1 cellular context compared by ENCODE assay signal in genomic region chr6:28080381-28080630, GRCh38.
TF ChIP-seq lines count a peak whose summit lies in the region.
"Not testable (repeated sequence)": the region's sequence is repeated elsewhere in the genome, so short reads cannot be mapped to it uniquely, and the experiment has no call there.

Gene ZNF165 (plus strand): TSS chr6:28080568. CDS start chr6:28085481, 4,913 bp downstream.

TF ChIP-seq in HepG2, 621 proteins besides CTCF, POLR2A, EP300 and RAD21 (continued from another document):
- TF ChIP-seq GFI1 (CRISPR knock-in tag; IDR thresholded peaks at IDR 0.05; ENCODE audit: borderline replicate concordance) (peak; percentile 61; the same call in 1 of the 2 replicates), ELF4 (CRISPR knock-in tag; IDR thresholded peaks at IDR 0.05; ENCODE audit: borderline replicate concordance) (peak; percentile 53; the same call in 1 of the 2 replicates), PRDM15 (CRISPR knock-in tag; IDR thresholded peaks at IDR 0.05) (0 out of 2 replicates have a peak, but pooled peaks have one; percentile 57), ZNF607 (CRISPR knock-in tag; IDR thresholded peaks at IDR 0.05; ENCODE audit: borderline replicate concordance) (0 out of 2 replicates have a peak, but pooled peaks have one; percentile 28), ZNF549 (CRISPR knock-in tag; IDR thresholded peaks at IDR 0.05) (0 out of 2 replicates have a peak, but pooled peaks have one; percentile 51), ZNF777 (CRISPR knock-in tag; IDR thresholded peaks at IDR 0.05) (0 out of 2 replicates have a peak, but pooled peaks have one; percentile 64), ZNF770 (CRISPR knock-in tag; IDR thresholded peaks at IDR 0.05) (0 out of 2 replicates have a peak, but pooled peaks have one; percentile 36), ETS1 (CRISPR knock-in tag; IDR thresholded peaks at IDR 0.05) (peak; percentile 73; the same call in 1 of the 2 replicates), ZNF646 (CRISPR knock-in tag; IDR thresholded peaks at IDR 0.05) (0 out of 2 replicates have a peak, but pooled peaks have one; percentile 26), ZNF557 (CRISPR knock-in tag; IDR thresholded peaks at IDR 0.05) (0 out of 2 replicates have a peak, but pooled peaks have one; percentile 7), THAP8 (CRISPR knock-in tag; IDR thresholded peaks at IDR 0.05; ENCODE audit: borderline replicate concordance) (0 out of 2 replicates have a peak, but pooled peaks have one; percentile 5), ZNF224 (CRISPR knock-in tag; IDR thresholded peaks at IDR 0.05) (0 out of 2 replicates have a peak, but pooled peaks have one; percentile 51), XBP1 (CRISPR knock-in tag; IDR thresholded peaks at IDR 0.05) (peak; percentile 39; the same call in 1 of the 2 replicates), CREB3 (CRISPR knock-in tag; IDR thresholded peaks at IDR 0.05) (0 out of 2 replicates have a peak, but pooled peaks have one; percentile 78), ZNF629 (CRISPR knock-in tag; conservative IDR thresholded peaks at IDR 0.05) (0 out of 2 replicates have a peak, but pooled peaks have one; percentile 4), MEIS2 (CRISPR knock-in tag; IDR thresholded peaks at IDR 0.05) (0 out of 2 replicates have a peak, but pooled peaks have one; percentile 46), ZNF704 (CRISPR knock-in tag; IDR thresholded peaks at IDR 0.05; ENCODE audit: borderline replicate concordance) (0 out of 2 replicates have a peak, but pooled peaks have one; percentile 7), ATF7-NPFF (CRISPR knock-in tag; IDR thresholded peaks at IDR 0.05; ENCODE audit: low read depth) (peak; percentile 12; the same call in 1 of the 2 replicates), SOX13 (IDR thresholded peaks at IDR 0.05) (0 out of 2 replicates have a peak, but pooled peaks have one; percentile 0), ISX (CRISPR knock-in tag; conservative IDR thresholded peaks at IDR 0.05) (peak; percentile 78; the same call in 1 of the 2 replicates), ZMYM2 (CRISPR knock-in tag; IDR thresholded peaks at IDR 0.05) (0 out of 2 replicates have a peak, but pooled peaks have one; percentile 10)
- TF ChIP-seq SOX13 (CRISPR knock-in tag; conservative IDR thresholded peaks at IDR 0.05 in 1 of 2, IDR thresholded peaks at IDR 0.05 in 1 of 2) = not testable (repeated sequence)
TF ChIP-seq in HepG2: peak in this region for 25; not testable (repeated sequence) for 596.
